Comparison of ENCODE assay signal across 1 cellular context in the genomic region with DNA sequence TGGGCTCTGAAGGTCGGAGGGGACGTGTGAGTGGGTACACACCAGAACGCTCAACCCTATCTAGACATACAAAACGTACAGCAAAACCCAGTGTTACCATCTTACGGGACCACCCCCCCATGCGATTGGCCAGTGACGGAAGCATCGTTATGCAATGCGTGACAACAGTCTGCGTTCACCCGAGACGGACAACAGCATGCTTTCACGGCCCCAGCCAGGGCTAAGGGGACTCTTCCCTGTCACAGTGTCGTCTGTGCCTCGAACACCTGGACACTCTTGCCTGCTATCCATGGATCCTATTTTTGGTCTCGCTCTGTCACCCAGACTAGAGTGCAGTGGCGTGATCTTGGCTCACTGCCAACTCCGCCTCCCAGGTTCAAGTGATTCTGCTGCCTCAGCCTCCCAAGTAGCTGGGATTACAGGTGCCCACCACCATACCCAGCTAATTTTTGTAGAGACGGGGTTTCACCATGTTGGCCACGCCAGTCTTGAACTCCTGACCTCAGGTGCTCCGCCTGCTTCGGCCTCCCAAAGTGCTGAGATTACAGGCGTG.
TF ChIP-seq lines count a peak whose summit lies in the region.

No MANE protein-coding gene starts in this region.

TF ChIP-seq in K562, 482 proteins besides CTCF, POLR2A, EP300 and RAD21:
- TF ChIP-seq NFIC (IDR thresholded peaks at IDR 0.05) (peak; percentile 94), HCFC1 (IDR thresholded peaks at IDR 0.05; ENCODE audit: low read depth, low read length) (no peak), NFIX (CRISPR knock-in tag; IDR thresholded peaks at IDR 0.05; ENCODE audit: low read depth) (peak; percentile 78)
